ENCODE assay signal across 8 cellular contexts in the genomic region with DNA sequence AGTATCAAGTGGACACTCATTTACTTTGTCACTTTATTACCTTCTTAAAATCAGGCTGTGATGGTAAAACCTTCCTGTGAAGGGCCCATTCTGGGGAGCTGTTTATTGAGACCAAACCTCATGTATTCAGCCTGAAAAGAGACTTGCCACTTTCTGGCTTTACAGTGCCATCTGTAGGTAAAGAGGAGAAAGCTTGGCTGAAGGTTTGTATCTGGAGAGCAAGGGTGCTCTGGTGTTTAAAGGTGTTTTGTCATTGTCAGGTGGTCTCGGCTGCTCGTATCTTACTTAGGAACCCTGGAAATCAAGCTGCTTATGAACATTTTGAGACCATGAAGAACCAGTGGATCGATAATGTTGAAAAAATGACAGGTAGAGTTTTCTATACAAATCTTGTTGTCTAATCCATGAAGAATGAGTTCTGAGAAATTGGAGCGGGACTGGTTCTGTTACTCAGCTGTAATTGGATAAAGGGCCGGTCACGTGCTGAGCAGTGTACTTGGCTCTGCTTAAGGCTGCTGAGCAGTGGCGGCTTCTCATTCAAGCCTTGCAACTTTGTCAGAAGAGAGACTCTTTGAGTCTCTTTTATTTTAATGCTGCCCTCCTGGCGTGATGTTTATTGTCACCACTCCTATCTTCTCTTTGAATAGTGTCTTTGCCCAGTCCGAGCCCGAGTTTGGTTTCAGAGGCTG. TPM values are rescaled to one million over a fixed set of nuclear protein-coding genes. Genes with fewer than 3 reads are reported as not detected.
DNase-seq lines count a peak whose midpoint lies in the region; ATAC-seq and TF ChIP-seq lines count a peak whose summit lies in the region.

No MANE protein-coding gene starts in this region.

- DNase-seq in NCI-H2081 (lab: John Stamatoyannopoulos, UW) (peak; percentile 4 to 7), NCI-H2081 treated with DMSO at 0.1 percent for 48 hours (lab: John Stamatoyannopoulos, UW) (no peak), M059J (ENCODE audit: low read depth) (peak; percentile 32), cardiac fibroblast (ENCODE audit: low read depth in 2 of 2) (peak; percentile 44 to 57), progenitor cell of endocrine pancreas (ENCODE audit: low spot score, unreplicated experiment) (no peak), body of pancreas (no peak)

- TF ChIP-seq CTCF in cardiac fibroblast (IDR thresholded peaks at IDR 0.05; ENCODE audit: low read depth, low read length) (peak; percentile 45), progenitor cell of endocrine pancreas (IDR thresholded peaks at IDR 0.05; ENCODE audit: unreplicated experiment) (peak; percentile 54), body of pancreas (IDR thresholded peaks at IDR 0.05) (peak in 2 of 7 experiments; percentile 13 to 17)

- no peaks in the 10 kb centered on the region for H3K27me3 Mint-ChIP-seq in progenitor cell of endocrine pancreas

- no peaks in the 10 kb centered on the region for H3K27me3 ChIP-seq in body of pancreas

- peaks cover 6% of the 10 kb centered on the region for H3K4me1 Mint-ChIP-seq in progenitor cell of endocrine pancreas (ENCODE audit: low read depth)

- ATAC-seq in HG02938 (IDR thresholded peaks at IDR 0.05; ENCODE audit: unreplicated experiment) (no peak), HG03439 (IDR thresholded peaks at IDR 0.05; ENCODE audit: unreplicated experiment) (no peak), body of pancreas (no peak)

- no peak overlapping the region for H3K4me3 Mint-ChIP-seq in progenitor cell of endocrine pancreas (ENCODE audit: low read depth)

- H3K4me3 ChIP-seq in cardiac fibroblast (replicated peaks in 1 of 2; ENCODE audit: low read depth in 2 of 2, low read length in 2 of 2) (no peak overlapping the region), body of pancreas (no peak overlapping the region)

- no peak overlapping the region for H3K27ac Mint-ChIP-seq in progenitor cell of endocrine pancreas

- intact Hi-C loops in body of pancreas (cut with DNase I): no loop called here

- peaks cover 0 to 30% of the 10 kb centered on the region in 2 donors for H3K36me3 ChIP-seq in body of pancreas (replicated peaks in 1 of 2; ENCODE audit: insufficient read depth in 1 of 2, low read depth in 2 of 2)

- TF ChIP-seq POLR2A in body of pancreas (IDR thresholded peaks at IDR 0.05): no peak

- peaks cover 40% of the 10 kb centered on the region for H3K36me3 Mint-ChIP-seq in progenitor cell of endocrine pancreas (ENCODE audit: insufficient read depth)

- H3K4me1 ChIP-seq in body of pancreas: no peaks in the 10 kb centered on the region

- no peaks in the 10 kb centered on the region for H3K9me3 ChIP-seq in body of pancreas

- H3K27ac ChIP-seq in body of pancreas: no peak overlapping the region

- 82 to 83% methylated on average over 10 of the region's 10 CpGs for WGBS in body of pancreas, 2 donors

- H3K9me3 Mint-ChIP-seq in progenitor cell of endocrine pancreas (ENCODE audit: low read depth): no peaks in the 10 kb centered on the region

RNA-seq across cellular contexts. Expression of a gene that starts 46.9 kb away (rescaled TPM):
- 26.4 and 38.6 TPM in 2 replicates for total RNA-seq in M059J (2014; rRNA removed; shearing (Covaris generic))
- total RNA-seq in progenitor cell of endocrine pancreas (49.7 and 51.7 TPM in 2 replicates), body of pancreas (10 to 100 TPM in 1 of 2 donors, 1 to 10 TPM in 1; 7.9 to 17.1 TPM)

RNA-seq across cellular contexts. Expression of a gene that starts 47.3 kb away (rescaled TPM):
- 67.2 and 72.7 TPM in 2 replicates for total RNA-seq in M059J (2014; rRNA removed; shearing (Covaris generic))
- total RNA-seq in progenitor cell of endocrine pancreas: 20.7 and 24.4 TPM in 2 replicates
- 10 to 100 TPM; 12.9 to 18.7 TPM for total RNA-seq in body of pancreas

Comparison
In these comparisons a context has a peak if more than half of its experiments do, and no peak if none do; other contexts are left out.
1. DNase-seq: peak in NCI-H2081 (2 of 2), M059J (single experiment) and cardiac fibroblast (2 of 2); none in NCI-H2081 treated with DMSO at 0.1 percent for 48 hours (single experiment), progenitor cell of endocrine pancreas (single experiment) and body of pancreas (0 of 4).